ENCODE assay signal across 19 cellular contexts in genomic region chr13:72657379-72657778, GRCh38.
"Had no signal": no experiment of that assay in that cellular context is flagged by ENCODE, and none has a peak within 500 bp of the region (broad histone marks: within the 10 kb centered on the region; RNA-seq: fewer than 3 reads in every experiment).

No MANE protein-coding gene starts in this region.

- ATAC-seq: gastroesophageal sphincter; left lobe of liver; naive thymus-derived CD4-positive, alpha-beta T cell; psoas muscle; right lobe of liver; upper lobe of right lung had no signal

- H3K36me3 Mint-ChIP-seq: naive thymus-derived CD4-positive, alpha-beta T cell; stimulated activated memory B cell treated with anti-CD40 and anti-IgM and Interleukin-4, amounts not matched to agents 10 μg/mL and 1 μg/mL and 100 μg/mL, for 72 hours had no signal

- DNase-seq: dermis blood vessel endothelial cell; esophagus squamous epithelium; foreskin fibroblast; glutamatergic neuron; islet precursor cell; mammary epithelial cell; naive thymus-derived CD4-positive, alpha-beta T cell; nephron progenitor cell; psoas muscle; retina; right lobe of liver; stimulated activated CD4-positive, alpha-beta T cell treated with anti-CD3 and anti-CD28 coated beads, Interleukin-4, amount 100 ng/mL, for 1 hour; stimulated activated CD8-positive, alpha-beta memory T cell treated with anti-CD3 and anti-CD28 coated beads, Interleukin-4, amount 100 ng/mL, for 48 hours; tibial artery; upper lobe of right lung had no signal

- H3K4me1 Mint-ChIP-seq: nephron progenitor cell; stimulated activated memory B cell treated with anti-CD40 and anti-IgM and Interleukin-4, amounts not matched to agents 10 μg/mL and 1 μg/mL and 100 μg/mL, for 72 hours had no signal

- H3K27ac Mint-ChIP-seq: naive thymus-derived CD4-positive, alpha-beta T cell; nephron progenitor cell; stimulated activated memory B cell treated with anti-CD40 and anti-IgM and Interleukin-4, amounts not matched to agents 10 μg/mL and 1 μg/mL and 100 μg/mL, for 72 hours; stimulated activated naive CD8-positive, alpha-beta T cell treated with anti-CD3 and anti-CD28 coated beads, Interleukin-15, Interleukin-2, amounts not matched to agents 100 ng/mL and 50 ng/mL, for 24 hours had no signal

- H3K4me3 Mint-ChIP-seq: naive thymus-derived CD4-positive, alpha-beta T cell; nephron progenitor cell; stimulated activated memory B cell treated with anti-CD40 and anti-IgM and Interleukin-4, amounts not matched to agents 10 μg/mL and 1 μg/mL and 100 μg/mL, for 72 hours; stimulated activated naive CD8-positive, alpha-beta T cell treated with anti-CD3 and anti-CD28 coated beads, Interleukin-15, Interleukin-2, amounts not matched to agents 100 ng/mL and 50 ng/mL, for 24 hours had no signal

- H3K9me3 Mint-ChIP-seq: nephron progenitor cell; stimulated activated naive CD8-positive, alpha-beta T cell treated with anti-CD3 and anti-CD28 coated beads, Interleukin-15, Interleukin-2, amounts not matched to agents 100 ng/mL and 50 ng/mL, for 24 hours had no signal
